9 cellular contexts compared by ENCODE assay signal in genomic region chr2:201150454-201151020, GRCh38. TPM values are rescaled to one million over a fixed set of nuclear protein-coding genes. Genes with fewer than 3 reads are reported as not detected.
A peak's percentile ranks its signal among the peaks of the same experiment; 100 is the strongest.
DNase-seq lines count a peak whose midpoint lies in the region; TF ChIP-seq lines count a peak whose summit lies in the region.
"Had no signal": no experiment of that assay in that cellular context is flagged by ENCODE, and none has a peak within 500 bp of the region (broad histone marks: within the 10 kb centered on the region; RNA-seq: fewer than 3 reads in every experiment).

No MANE protein-coding gene starts in this region.

- H3K27me3 ChIP-seq in CD8-positive, alpha-beta memory T cell (ENCODE audit: insufficient read depth, low read length, poor library complexity, severe bottlenecking) = no peaks in the 10 kb centered on the region
- no peaks in the 10 kb centered on the region for H3K27me3 ChIP-seq in SJSA1 (replicated peaks)
- no peaks in the 10 kb centered on the region for H3K27me3 ChIP-seq in sigmoid colon

- 93 to 96% methylated on average over 3 of the region's 3 CpGs for WGBS in sigmoid colon, 2 donors

- TF ChIP-seq CTCF in epithelial cell of proximal tubule (conservative IDR thresholded peaks at IDR 0.05; ENCODE audit: low read depth, low read length) = no peak
- TF ChIP-seq CTCF in sigmoid colon (IDR thresholded peaks at IDR 0.05) = no peak
- no peak for TF ChIP-seq CTCF in progenitor cell of endocrine pancreas (IDR thresholded peaks at IDR 0.05; ENCODE audit: unreplicated experiment)

- H3K36me3 ChIP-seq in CD8-positive, alpha-beta memory T cell (ENCODE audit: insufficient read depth, low read length) = peaks cover 23% of the 10 kb centered on the region
- H3K36me3 ChIP-seq in SJSA1 = peaks cover 53% of the 10 kb centered on the region
- H3K36me3 ChIP-seq in sigmoid colon = peaks cover 1 to 69% (median 38%) of the 10 kb centered on the region in 4 donors

- peaks cover 12% of the 10 kb centered on the region for H3K4me1 ChIP-seq in CD8-positive, alpha-beta memory T cell (ENCODE audit: insufficient read depth, low read length)
- peaks cover 44% of the 10 kb centered on the region for H3K4me1 ChIP-seq in SJSA1 (replicated peaks)
- H3K4me1 ChIP-seq in sigmoid colon = peaks cover 0 to 47% (median 33%) of the 10 kb centered on the region in 4 donors

- H3K4me1 Mint-ChIP-seq in CD8-positive, alpha-beta memory T cell = peaks cover 38 to 62% (median 55%) of the 10 kb centered on the region in 3 donors
- peaks cover 13% of the 10 kb centered on the region for H3K4me1 Mint-ChIP-seq in progenitor cell of endocrine pancreas (ENCODE audit: low read depth)

- TF ChIP-seq EP300 in sigmoid colon (IDR thresholded peaks at IDR 0.05) = no peak

- H3K4me3 Mint-ChIP-seq in CD8-positive, alpha-beta memory T cell = peak overlapping the region in 2 of 7 donors; percentile 29 to 65
- H3K4me3 Mint-ChIP-seq in progenitor cell of endocrine pancreas (ENCODE audit: low read depth) = no peak overlapping the region

- H3K9me3 ChIP-seq in CD8-positive, alpha-beta memory T cell (ENCODE audit: low read length) = no peaks in the 10 kb centered on the region
- H3K9me3 ChIP-seq in SJSA1 (replicated peaks) (no peaks in the 10 kb centered on the region), sigmoid colon (no peaks in the 10 kb centered on the region)

- intact Hi-C loops in sigmoid colon (cut with DNase I) = no loop called here

- H3K9me3 Mint-ChIP-seq in CD8-positive, alpha-beta memory T cell = no peaks in the 10 kb centered on the region
- no peaks in the 10 kb centered on the region for H3K9me3 Mint-ChIP-seq in progenitor cell of endocrine pancreas (ENCODE audit: low read depth)

- H3K36me3 Mint-ChIP-seq in CD8-positive, alpha-beta memory T cell = peaks cover 4 to 78% (median 32%) of the 10 kb centered on the region in 3 donors
- H3K36me3 Mint-ChIP-seq in progenitor cell of endocrine pancreas (ENCODE audit: insufficient read depth) = peaks cover 12% of the 10 kb centered on the region

- peak overlapping the region; percentile 76 to 96 (median 90) for H3K27ac Mint-ChIP-seq in CD8-positive, alpha-beta memory T cell
- no peak overlapping the region for H3K27ac Mint-ChIP-seq in progenitor cell of endocrine pancreas

- H3K27me3 Mint-ChIP-seq in CD8-positive, alpha-beta memory T cell = no peaks in the 10 kb centered on the region
- H3K27me3 Mint-ChIP-seq in progenitor cell of endocrine pancreas = no peaks in the 10 kb centered on the region

- no peak for DNase-seq in CD8-positive, alpha-beta memory T cell
- no peak for DNase-seq in SJSA1 (ENCODE audit: low read depth in 1 of 2, low spot score in 2 of 2)
- DNase-seq in epithelial cell of proximal tubule (ENCODE audit: low read depth) = no peak
- DNase-seq in sigmoid colon = no peak
- DNase-seq in progenitor cell of endocrine pancreas (ENCODE audit: low spot score, unreplicated experiment) = no peak
- no peak for DNase-seq in dermis blood vessel endothelial cell
- no peak for DNase-seq in MV-4-11 (lab: John Stamatoyannopoulos, UW)
- DNase-seq in AML-193 (lab: John Stamatoyannopoulos, UW) = no peak
- DNase-seq: KG1 had no signal

- H3K4me3 ChIP-seq in CD8-positive, alpha-beta memory T cell (ENCODE audit: low read length) = no peak overlapping the region
- H3K4me3 ChIP-seq in SJSA1 (peak overlapping the region; percentile 11), epithelial cell of proximal tubule (ENCODE audit: low read depth, low read length) (peak overlapping the region; percentile 34), sigmoid colon (no peak overlapping the region)

- POLR2A ChIA-PET in CD8-positive, alpha-beta memory T cell (lab: Charles Lee) = interaction anchor here (0.6 to 0.9 kb wide), 4 partner anchors 19 to 102 kb away, joined by 3 to 9 read pairs (median 4); no protein-coding TSS in a partner anchor

- CTCF ChIA-PET in CD8-positive, alpha-beta memory T cell (lab: Charles Lee) = interaction anchor here (0.6 to 3.5 kb wide), 4 partner anchors 20 to 82 kb away, joined by 3 to 13 read pairs (median 5); no protein-coding TSS in a partner anchor

- TF ChIP-seq POLR2A in sigmoid colon (IDR thresholded peaks at IDR 0.05) = no peak

- H3K27ac ChIP-seq in CD8-positive, alpha-beta memory T cell (ENCODE audit: low read depth, low read length) = peak overlapping the region; percentile 38
- peak overlapping the region; percentile 99 for H3K27ac ChIP-seq in SJSA1
- H3K27ac ChIP-seq in sigmoid colon = peak overlapping the region; percentile 54 to 79 (median 74)

RNA-seq across cellular contexts. Expression of gene CASP10, which starts 32.4 kb away (rescaled TPM):
- 1 to 10 TPM; 6.7 to 7.3 TPM for total RNA-seq in CD8-positive, alpha-beta memory T cell
- polyA plus RNA-seq in CD8-positive, alpha-beta memory T cell = 8.1 TPM
- 0.56 and 1.6 TPM in 2 replicates for total RNA-seq in SJSA1 (2014; rRNA removed; shearing (Covaris generic))
- 1.1 and 3.8 TPM in 2 replicates for total RNA-seq in epithelial cell of proximal tubule
- 10 to 100 TPM in 1 of 4 donors, 1 to 10 TPM in 3; 3.9 to 18.3 (median 5.0) TPM for total RNA-seq in sigmoid colon
- 10 to 100 TPM; 11.4 to 26.9 (median 18.0) TPM for polyA plus RNA-seq in sigmoid colon
- 9.0 and 9.9 TPM in 2 replicates for total RNA-seq in progenitor cell of endocrine pancreas
- total RNA-seq in dermis blood vessel endothelial cell = 68.7 and 94.8 TPM in 2 replicates

RNA-seq across cellular contexts. Expression of gene CFLAR, which starts 34.6 kb away (rescaled TPM):
- total RNA-seq in CD8-positive, alpha-beta memory T cell = 100 to 1,000 TPM; 291 to 303 TPM
- 172 TPM for polyA plus RNA-seq in CD8-positive, alpha-beta memory T cell
- total RNA-seq in SJSA1 (2014; rRNA removed; shearing (Covaris generic)) = 70.4 and 79.7 TPM in 2 replicates
- total RNA-seq in epithelial cell of proximal tubule (56.2 and 103 TPM in 2 replicates), sigmoid colon (100 to 1,000 TPM; 113 to 243 (median 195) TPM), progenitor cell of endocrine pancreas (46.1 and 50.0 TPM in 2 replicates), dermis blood vessel endothelial cell (174 and 316 TPM in 2 replicates)
- 10 to 100 TPM; 32.4 to 92.6 (median 36.8) TPM for polyA plus RNA-seq in sigmoid colon

Comparison
In these comparisons a context has a peak if more than half of its experiments do, and no peak if none do; other contexts are left out.
1. H3K27ac ChIP-seq: peak in every context shown above with its lines; median percentile 99 in SJSA1; 74 in sigmoid colon; 38 in CD8-positive, alpha-beta memory T cell.
2. H3K4me3 ChIP-seq: peak in SJSA1 (single experiment) and epithelial cell of proximal tubule (single experiment); none in CD8-positive, alpha-beta memory T cell (single experiment) and sigmoid colon (0 of 4).